1 cellular context compared by ENCODE assay signal in the genomic region with DNA sequence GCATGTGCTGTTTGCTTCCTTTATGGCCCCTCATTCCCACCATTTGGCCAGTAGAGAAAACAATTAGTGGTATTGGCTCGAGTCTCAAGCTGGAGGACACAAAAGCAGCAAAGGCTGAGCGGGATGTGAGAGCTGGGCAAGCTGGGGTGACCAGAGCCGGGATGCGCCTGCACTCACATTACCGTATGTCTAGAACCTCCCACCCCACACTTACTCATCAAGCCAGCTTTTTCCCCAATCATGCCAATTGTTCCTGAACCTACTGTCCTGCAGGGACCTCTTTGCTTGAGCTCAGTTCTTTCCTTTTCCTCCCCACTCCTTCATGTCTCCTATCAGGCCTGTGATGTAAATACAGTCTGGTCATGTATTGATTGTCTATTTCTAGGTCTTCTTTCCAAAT.
TF ChIP-seq lines count a peak whose summit lies in the region.

No MANE protein-coding gene starts in this region.

TF ChIP-seq in IMR-90, 13 proteins besides CTCF, POLR2A, EP300 and RAD21:
- TF ChIP-seq BHLHE40 (IDR thresholded peaks at IDR 0.05; ENCODE audit: low read depth, low read length) (no peak), MXI1 (IDR thresholded peaks at IDR 0.05; ENCODE audit: borderline replicate concordance, low read depth, low read length) (0 out of 2 replicates have a peak, but pooled peaks have one; percentile 19)
